In the genomic region with DNA sequence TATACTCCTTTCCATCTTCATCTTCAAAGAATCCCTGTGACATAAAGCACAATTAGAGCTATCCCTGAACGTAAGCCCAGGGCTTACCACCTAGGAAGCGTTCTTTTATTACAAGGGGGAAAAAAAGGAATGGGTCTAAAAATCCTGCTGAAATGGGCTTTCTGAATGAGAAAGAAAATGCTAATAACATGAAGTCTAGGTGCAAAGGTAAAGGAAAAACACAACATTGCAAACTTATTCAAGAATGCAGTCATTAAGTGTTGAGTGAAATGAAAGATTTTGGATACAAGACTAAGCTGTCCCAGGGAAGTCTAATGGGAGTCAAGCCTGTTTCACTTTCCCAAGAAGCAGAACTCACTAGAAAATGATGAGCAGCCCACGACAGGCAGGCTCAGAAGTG, we compare ENCODE assay signal across 1 cellular context.
TF ChIP-seq lines count a peak whose summit lies in the region.

No MANE protein-coding gene starts in this region.

TF ChIP-seq in WTC11, 78 proteins besides CTCF, POLR2A, EP300 and RAD21 (continued from another document):
- TF ChIP-seq, protein P1, sequence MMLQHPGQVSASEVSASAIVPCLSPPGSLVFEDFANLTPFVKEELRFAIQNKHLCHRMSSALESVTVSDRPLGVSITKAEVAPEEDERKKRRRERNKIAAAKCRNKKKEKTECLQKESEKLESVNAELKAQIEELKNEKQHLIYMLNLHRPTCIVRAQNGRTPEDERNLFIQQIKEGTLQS (CRISPR knock-in tag; conservative IDR thresholded peaks at IDR 0.05): no peak
- no peak for TF ChIP-seq TCF7 (CRISPR knock-in tag; IDR thresholded peaks at IDR 0.05; ENCODE audit: low read depth)
- no peak for TF ChIP-seq ZNF423 (CRISPR knock-in tag; IDR thresholded peaks at IDR 0.05)
- TF ChIP-seq FOXK1 (CRISPR knock-in tag; IDR thresholded peaks at IDR 0.05): no peak
- TF ChIP-seq ATF1 (CRISPR knock-in tag; IDR thresholded peaks at IDR 0.05): no peak
